In the genomic region with DNA sequence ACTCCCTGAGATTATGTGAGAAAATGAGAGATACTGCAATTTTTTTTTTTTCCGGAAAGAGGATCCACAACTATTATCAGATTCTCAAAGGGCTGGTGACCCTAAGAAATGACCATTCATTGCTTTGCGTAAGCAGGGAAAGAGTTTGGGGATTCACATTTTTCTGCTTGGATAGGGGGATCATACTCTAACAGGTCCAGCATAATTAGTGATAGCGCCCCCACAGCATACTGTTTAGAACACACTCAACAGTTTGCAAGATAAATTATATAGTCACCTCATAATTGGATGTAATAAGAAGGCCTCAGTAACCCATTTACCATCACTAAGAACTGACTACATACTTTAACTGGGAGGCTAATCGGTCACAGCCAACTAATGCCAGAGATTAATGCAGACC, we compare ENCODE assay signal across 10 cellular contexts. TPM values are rescaled to one million over a fixed set of nuclear protein-coding genes. Genes with fewer than 3 reads are reported as not detected.
DNase-seq lines count a peak whose midpoint lies in the region; ATAC-seq and TF ChIP-seq lines count a peak whose summit lies in the region.
"Had no signal": no experiment of that assay in that cellular context is flagged by ENCODE, and none has a peak within 500 bp of the region (broad histone marks: within the 10 kb centered on the region; RNA-seq: fewer than 3 reads in every experiment).

No MANE protein-coding gene starts in this region.

- H3K9ac ChIP-seq in SK-N-MC (ENCODE audit: insufficient read length) = peak overlapping the region; percentile 91

- TF ChIP-seq CTCF in fibroblast of mammary gland (conservative IDR thresholded peaks at IDR 0.05; ENCODE audit: control insufficient read depth, insufficient read depth, low read depth, low read length) (peak; percentile 19), thoracic aorta (IDR thresholded peaks at IDR 0.05) (no peak)

- peak overlapping the region; percentile 97 for H3K4me3 Mint-ChIP-seq in activated naive CD4-positive, alpha-beta T cell treated with anti-CD3 and anti-CD28 coated beads for 36 hours

- H3K9me3 Mint-ChIP-seq in activated naive CD4-positive, alpha-beta T cell treated with anti-CD3 and anti-CD28 coated beads for 36 hours = no peaks in the 10 kb centered on the region

- intact Hi-C loops in activated naive CD4-positive, alpha-beta T cell treated with anti-CD3 and anti-CD28 coated beads for 36 hours (cut with micrococcal nuclease) = loop anchor here (5.0 kb wide), 3 partner anchors 39 to 391 kb away; a partner anchor contains a TSS

- H3K4me3 ChIP-seq in SK-N-MC = peak overlapping the region; percentile 90
- H3K4me3 ChIP-seq in fibroblast of mammary gland (ENCODE audit: control insufficient read depth, low read depth, low read length) = peak overlapping the region; percentile 97
- H3K4me3 ChIP-seq in thoracic aorta = peak overlapping the region; percentile 94

- H3K36me3 ChIP-seq in SK-N-MC (ENCODE audit: insufficient read depth, low read length) (peaks cover 54% of the 10 kb centered on the region), thoracic aorta (peaks cover 21% of the 10 kb centered on the region)

- no peaks in the 10 kb centered on the region for H3K27me3 Mint-ChIP-seq in activated naive CD4-positive, alpha-beta T cell treated with anti-CD3 and anti-CD28 coated beads for 36 hours (ENCODE audit: low read depth)

- H3K27ac ChIP-seq in SK-N-MC (peak overlapping the region; percentile 1; the same call in 1 of the 2 replicates), thoracic aorta (no peak overlapping the region)

- peak overlapping the region; percentile 44 for H3K27ac Mint-ChIP-seq in activated naive CD4-positive, alpha-beta T cell treated with anti-CD3 and anti-CD28 coated beads for 36 hours

- H3K36me3 Mint-ChIP-seq in activated naive CD4-positive, alpha-beta T cell treated with anti-CD3 and anti-CD28 coated beads for 36 hours (ENCODE audit: low read depth) = peaks cover 33% of the 10 kb centered on the region

- no peak for DNase-seq in activated naive CD4-positive, alpha-beta T cell treated with anti-CD3 and anti-CD28 coated beads for 36 hours
- DNase-seq in activated naive CD4-positive, alpha-beta T cell treated with Interleukin-2 at 50 U/mL for 16 hours = no peak
- DNase-seq in SK-N-MC (ENCODE audit: low read depth, low spot score) (no peak), fibroblast of mammary gland (ENCODE audit: low read depth) (no peak), thoracic aorta (ENCODE audit: low spot score) (no peak), NCI-H2029 treated with DMSO at 0.1 percent for 48 hours (lab: John Stamatoyannopoulos, UW) (no peak)
- DNase-seq: aorta, NCI-H1092 had no signal

- H3K9me3 ChIP-seq in SK-N-MC (ENCODE audit: low read depth, low read length) (no peaks in the 10 kb centered on the region), thoracic aorta (no peaks in the 10 kb centered on the region)

- CTCF ChIA-PET in activated naive CD4-positive, alpha-beta T cell treated with anti-CD3 and anti-CD28 coated beads for 36 hours (lab: Charles Lee) = interaction anchor here (0.5 to 3.5 kb wide), 5 partner anchors 15 to 426 kb away, joined by 3 to 23 read pairs (median 3); no protein-coding TSS in a partner anchor

- no peak for ATAC-seq in thoracic aorta (ENCODE audit: insufficient number of reproducible peaks, low FRiP score, low read depth)
- no peak for ATAC-seq in GM21786 (IDR thresholded peaks at IDR 0.05; ENCODE audit: unreplicated experiment)
- ATAC-seq in GM19328 (IDR thresholded peaks at IDR 0.05; ENCODE audit: unreplicated experiment) = no peak

- no peaks in the 10 kb centered on the region for H3K27me3 ChIP-seq in thoracic aorta (replicated peaks; ENCODE audit: insufficient read depth)

- peaks cover 12 to 18% of the 10 kb centered on the region in 2 donors for H3K4me1 ChIP-seq in thoracic aorta (ENCODE audit: control insufficient read depth in 1 of 2, low read depth in 2 of 2)

- H3K4me1 Mint-ChIP-seq in activated naive CD4-positive, alpha-beta T cell treated with anti-CD3 and anti-CD28 coated beads for 36 hours (ENCODE audit: low read depth) = peaks cover 33% of the 10 kb centered on the region

RNA-seq across cellular contexts. Expression of a gene that starts 1.9 kb away (rescaled TPM):
- total RNA-seq in activated naive CD4-positive, alpha-beta T cell treated with anti-CD3 and anti-CD28 coated beads for 36 hours = 100 to 1,000 TPM; 332 to 349 TPM
- 100 to 1,000 TPM; 104 to 106 TPM for total RNA-seq in thoracic aorta

RNA-seq across cellular contexts. Expression of a gene that starts 2.1 kb away (rescaled TPM):
- total RNA-seq in activated naive CD4-positive, alpha-beta T cell treated with anti-CD3 and anti-CD28 coated beads for 36 hours = under 1 TPM in 1 of 2 experiments, not detected in 1; 0.57 TPM
- not detected for total RNA-seq in thoracic aorta
- total RNA-seq: aorta had no signal

RNA-seq across cellular contexts. Expression of a gene that starts 32.8 kb away (rescaled TPM):
- total RNA-seq in activated naive CD4-positive, alpha-beta T cell treated with anti-CD3 and anti-CD28 coated beads for 36 hours = not detected
- not detected for total RNA-seq in thoracic aorta
- total RNA-seq: aorta had no signal

RNA-seq across cellular contexts. Expression of a gene that starts 37.1 kb away (rescaled TPM):
- total RNA-seq in activated naive CD4-positive, alpha-beta T cell treated with anti-CD3 and anti-CD28 coated beads for 36 hours = not detected
- not detected for total RNA-seq in thoracic aorta
- total RNA-seq: aorta had no signal

RNA-seq across cellular contexts. Expression of a gene that starts 40.8 kb away (rescaled TPM):
- 10 to 100 TPM in 1 of 2 experiments, 1 to 10 TPM in 1; 10.0 to 10.1 TPM for total RNA-seq in activated naive CD4-positive, alpha-beta T cell treated with anti-CD3 and anti-CD28 coated beads for 36 hours
- 10 to 100 TPM; 27.7 to 60.1 TPM for total RNA-seq in thoracic aorta
